ENCODE assay signal across 8 cellular contexts in genomic region chr2:43131051-43131889, GRCh38.
DNase-seq lines count a peak whose midpoint lies in the region; ATAC-seq and TF ChIP-seq lines count a peak whose summit lies in the region.

No MANE protein-coding gene starts in this region.

- peak overlapping the region; percentile 62 for H3K9ac ChIP-seq in mammary epithelial cell (ENCODE audit: insufficient read depth, low read length)

- ATAC-seq in GM19397 (IDR thresholded peaks at IDR 0.05; ENCODE audit: unreplicated experiment) (peak; percentile 44), GM19328 (IDR thresholded peaks at IDR 0.05; ENCODE audit: unreplicated experiment) (no peak)

- H4K20me1 ChIP-seq in mammary epithelial cell (ENCODE audit: insufficient read depth, low read length) = no peaks in the 10 kb centered on the region

- H3K27me3 ChIP-seq in BE2C = no peaks in the 10 kb centered on the region
- H3K27me3 ChIP-seq in mammary epithelial cell (ENCODE audit: insufficient read depth, low read length) = no peaks in the 10 kb centered on the region

- peaks cover 7% of the 10 kb centered on the region for H3K4me1 ChIP-seq in BE2C
- peaks cover 33% of the 10 kb centered on the region for H3K4me1 ChIP-seq in mammary epithelial cell (ENCODE audit: insufficient read depth, low read length)

- intact Hi-C loops in mammary epithelial cell (cut with micrococcal nuclease) = loop anchor here (1.0 to 10.0 kb wide), 14 partner anchors 27 to 411 kb away; partner anchors contain the start of gene ZFP36L2

- in situ Hi-C loops in mammary epithelial cell (cut with MboI; ENCODE audit: low sequenced_read_pairs in 2 of 2) = no loop called here

- TSS peak; percentile 42 for BruUV-seq in mammary epithelial cell (replicated peaks; lab: Mats Ljungman, UMichigan)

- peak; percentile 46 for DNase-seq in BE2C
- peak; percentile 93 to 94 for DNase-seq in Kasumi-1 (lab: John Stamatoyannopoulos, UW)
- DNase-seq in mammary epithelial cell = peak; percentile 99
- DNase-seq in kidney tubule cell (ENCODE audit: low spot score) = peak; percentile 94
- peak; percentile 73 for DNase-seq in stimulated activated CD4-positive, alpha-beta T cell treated with anti-CD3 and anti-CD28 coated beads, Interleukin-4, amount 100 ng/mL, for 24 hours

- H3K4me3 ChIP-seq in BE2C (ENCODE audit: low read depth, low read length) (no peak overlapping the region), WI38 (ENCODE audit: low read depth, low read length) (no peak overlapping the region), mammary epithelial cell (replicated peaks in 1 of 3; ENCODE audit: insufficient read depth in 1 of 3, low read depth in 2 of 3, low read length in 3 of 3) (no peak overlapping the region)

- CTCF ChIA-PET in mammary epithelial cell (lab: Charles Lee; ENCODE audit: low non-redundant PET) = interaction anchor here (0.6 to 1.1 kb wide), 3 partner anchors 96 to 353 kb away, joined by 3 to 12 read pairs (median 3); no protein-coding TSS in a partner anchor

- H2AFZ ChIP-seq in mammary epithelial cell (ENCODE audit: low read depth, low read length) = peak overlapping the region; percentile 58

- H3K79me2 ChIP-seq in mammary epithelial cell (ENCODE audit: insufficient read depth, low read length) = no peaks in the 10 kb centered on the region

- H3K9me3 ChIP-seq in BE2C (no peaks in the 10 kb centered on the region), mammary epithelial cell (replicated peaks; ENCODE audit: insufficient read depth, low read length) (no peaks in the 10 kb centered on the region)

- H3K36me3 ChIP-seq in BE2C = no peaks in the 10 kb centered on the region
- H3K36me3 ChIP-seq in mammary epithelial cell (ENCODE audit: insufficient read depth, low read length) = no peaks in the 10 kb centered on the region

- peak overlapping the region; percentile 65 for H3K4me2 ChIP-seq in mammary epithelial cell (ENCODE audit: insufficient read depth, low read depth, low read length)

- dilution Hi-C loops in mammary epithelial cell (cut with HindIII; ENCODE audit: low sequenced_read_pairs) = no loop called here

- TF ChIP-seq CTCF in BE2C (IDR thresholded peaks at IDR 0.05; ENCODE audit: low read depth, low read length) (peak; percentile 50), WI38 (IDR thresholded peaks at IDR 0.05; ENCODE audit: low read depth, low read length) (0 out of 2 replicates have a peak, but pooled peaks have one; percentile 29), mammary epithelial cell (conservative IDR thresholded peaks at IDR 0.05 in 1 of 2, IDR thresholded peaks at IDR 0.05 in 1 of 2; ENCODE audit: extremely low read depth in 1 of 2, insufficient read depth in 1 of 2, low read depth in 1 of 2, low read length in 2 of 2) (peak; percentile 34 to 53)

- 13% methylated on average over 16 of the region's 18 CpGs for WGBS in mammary epithelial cell (ENCODE audit: low coverage, missing lambda C conversion rate)

- H3K27ac ChIP-seq in mammary epithelial cell (ENCODE audit: insufficient read depth, low read depth, low read length) = peak overlapping the region; percentile 89

Comparison
In these comparisons a context has a peak if more than half of its experiments do, and no peak if none do; other contexts are left out.
1. DNase-seq: peak in every context shown above with its lines; median percentile 99 in mammary epithelial cell; 94 in kidney tubule cell; 94 in Kasumi-1; 73 in stimulated activated CD4-positive, alpha-beta T cell treated with anti-CD3 and anti-CD28 coated beads, Interleukin-4, amount 100 ng/mL, for 24 hours; 46 in BE2C.